ENCODE assay signal across 8 cellular contexts in genomic region chr3:174125267-174125844, GRCh38.
DNase-seq lines count a peak whose midpoint lies in the region; ATAC-seq and TF ChIP-seq lines count a peak whose summit lies in the region.

No MANE protein-coding gene starts in this region.

- no peak for ATAC-seq in CD8-positive, alpha-beta T cell
- ATAC-seq in HG03354 (IDR thresholded peaks at IDR 0.05; ENCODE audit: poor library complexity, severe bottlenecking, unreplicated experiment) (no peak), gastroesophageal sphincter (no peak)

- CTCF ChIA-PET in CD8-positive, alpha-beta T cell (lab: Charles Lee), result no interaction called here

- no peak overlapping the region for H3K4me3 Mint-ChIP-seq in CD8-positive, alpha-beta T cell

- intact Hi-C loops in CD8-positive, alpha-beta T cell (cut with DNase I, micrococcal nuclease), result no loop called here

- no peaks in the 10 kb centered on the region for H3K36me3 Mint-ChIP-seq in CD8-positive, alpha-beta T cell

- TF ChIP-seq CTCF in CD8-positive, alpha-beta T cell (IDR thresholded peaks at IDR 0.05), result no peak
- peak in 1 of 4 experiments; percentile 26 for TF ChIP-seq CTCF in gastroesophageal sphincter (IDR thresholded peaks at IDR 0.05)

- no peaks in the 10 kb centered on the region for H3K9me3 Mint-ChIP-seq in CD8-positive, alpha-beta T cell

- no peak for TF ChIP-seq EP300 in gastroesophageal sphincter (IDR thresholded peaks at IDR 0.05)

- H3K4me1 ChIP-seq in iPS DF 6.9 (ENCODE audit: control insufficient read depth, insufficient read depth, low read length) (peaks cover 1% of the 10 kb centered on the region; the same call in 1 of the 2 replicates), gastroesophageal sphincter (no peaks in the 10 kb centered on the region)
- no peaks in the 10 kb centered on the region for H3K4me1 ChIP-seq in CD8-positive, alpha-beta T cell (ENCODE audit: insufficient read depth, low read length)

- no peaks in the 10 kb centered on the region for H3K27me3 Mint-ChIP-seq in CD8-positive, alpha-beta T cell (ENCODE audit: low read depth)

- no peaks in the 10 kb centered on the region for H3K4me1 Mint-ChIP-seq in CD8-positive, alpha-beta T cell (ENCODE audit: low read depth)

- POLR2A ChIA-PET in CD8-positive, alpha-beta T cell (lab: Charles Lee), result no interaction called here

- TF ChIP-seq POLR2A in gastroesophageal sphincter (IDR thresholded peaks at IDR 0.05), result no peak

- H3K36me3 ChIP-seq in iPS DF 6.9 (ENCODE audit: control insufficient read depth, insufficient read depth, low read length) (no peaks in the 10 kb centered on the region), gastroesophageal sphincter (no peaks in the 10 kb centered on the region)
- H3K36me3 ChIP-seq in CD8-positive, alpha-beta T cell (ENCODE audit: insufficient read depth, low read length), result no peaks in the 10 kb centered on the region

- no peak overlapping the region for H3K4me3 ChIP-seq in iPS DF 6.9 (ENCODE audit: low read length)
- no peak overlapping the region for H3K4me3 ChIP-seq in CD8-positive, alpha-beta T cell (ENCODE audit: low read depth, low read length)
- H3K4me3 ChIP-seq in gastroesophageal sphincter, result no peak overlapping the region

- H3K27ac ChIP-seq in iPS DF 6.9 (ENCODE audit: low read length) (no peak overlapping the region), gastroesophageal sphincter (no peak overlapping the region)
- H3K27ac ChIP-seq in CD8-positive, alpha-beta T cell (ENCODE audit: low read depth, low read length), result no peak overlapping the region

- H3K27ac Mint-ChIP-seq in CD8-positive, alpha-beta T cell, result no peak overlapping the region

- no CpG with 5 or more reads among the region's 2 CpGs for WGBS in iPS DF 6.9 (ENCODE audit: insufficient coverage, insufficient read length)
- whole genome bisulfite sequencing in gastroesophageal sphincter (ENCODE audit: low coverage in 1 of 2), 2 donors, result 48 to 54% methylated on average over 2 of the region's 2 CpGs

- DNase-seq in DMS53 (lab: John Stamatoyannopoulos, UW) (peak; percentile 64), M059J (ENCODE audit: low read depth) (peak; percentile 65), SHP77 (lab: John Stamatoyannopoulos, UW) (peak; percentile 40 to 42), iPS DF 6.9 (ENCODE audit: low read depth, low spot score) (peak; percentile 50), occipital lobe (lab: John Stamatoyannopoulos, UW) (no peak)
- DNase-seq in CD8-positive, alpha-beta T cell, result no peak

- no peaks in the 10 kb centered on the region for H3K9me3 ChIP-seq in iPS DF 6.9 (ENCODE audit: control insufficient read depth, insufficient read depth, low read length)
- H3K9me3 ChIP-seq in CD8-positive, alpha-beta T cell (ENCODE audit: low read length), result peaks cover 3% of the 10 kb centered on the region
- no peaks in the 10 kb centered on the region for H3K9me3 ChIP-seq in gastroesophageal sphincter

- no peaks in the 10 kb centered on the region for H3K27me3 ChIP-seq in iPS DF 6.9 (ENCODE audit: control insufficient read depth, insufficient read depth, low read length)
- H3K27me3 ChIP-seq in CD8-positive, alpha-beta T cell (ENCODE audit: insufficient read depth, low read length), result no peaks in the 10 kb centered on the region
- H3K27me3 ChIP-seq in gastroesophageal sphincter, result no peaks in the 10 kb centered on the region

Comparison
In these comparisons a context has a peak if more than half of its experiments do, and no peak if none do; other contexts are left out.
1. DNase-seq: peak in DMS53 (single experiment), M059J (single experiment), SHP77 (2 of 2) and iPS DF 6.9 (single experiment); none in occipital lobe (single experiment) and CD8-positive, alpha-beta T cell (0 of 7).